7 cellular contexts compared by ENCODE assay signal in the genomic region with DNA sequence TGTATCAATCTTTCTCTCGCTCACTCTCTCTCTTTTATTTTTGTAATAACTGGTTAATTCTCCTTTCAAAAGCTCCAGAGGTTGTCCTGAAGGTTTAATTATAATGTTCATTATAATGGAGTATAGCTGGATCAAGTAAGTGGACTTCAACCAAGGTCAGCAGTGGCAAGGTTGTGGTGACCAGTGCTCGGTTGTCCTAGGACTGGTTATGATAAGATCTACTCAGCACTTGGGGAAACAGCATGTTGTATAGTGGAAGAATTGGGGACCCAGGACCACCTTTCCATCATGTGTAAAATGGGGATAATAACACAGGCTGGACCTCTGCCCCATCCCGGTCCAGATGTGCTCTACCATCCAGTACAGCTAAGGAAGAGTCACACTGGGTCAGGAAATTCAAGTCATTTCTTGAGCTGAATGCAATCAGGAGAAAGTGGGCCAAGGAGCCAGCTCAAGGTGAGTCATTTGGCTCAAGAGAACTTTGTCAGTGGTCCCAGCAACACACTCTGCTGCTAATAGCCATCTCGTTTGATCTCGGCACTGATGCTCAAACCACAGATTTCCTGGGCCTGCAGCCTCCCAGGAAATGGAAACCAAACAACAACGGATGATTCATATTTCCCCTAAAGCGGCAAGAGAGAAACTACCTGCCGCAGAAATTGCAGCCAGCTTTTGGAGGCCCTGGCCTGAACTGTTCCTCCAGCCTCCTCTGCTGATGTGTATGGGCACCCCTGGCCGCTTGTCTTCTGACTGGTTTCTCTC.
DNase-seq lines count a peak whose midpoint lies in the region; ATAC-seq lines count a peak whose summit lies in the region.

No MANE protein-coding gene starts in this region.

- ATAC-seq in GM18907 (IDR thresholded peaks at IDR 0.05; ENCODE audit: unreplicated experiment) (peak; percentile 93), HG03060 (IDR thresholded peaks at IDR 0.05; ENCODE audit: low read depth, unreplicated experiment) (peak; percentile 78)

- H3K4me1 ChIP-seq in adipocyte (ENCODE audit: control insufficient read depth, insufficient read depth, low read length) = peaks cover 9% of the 10 kb centered on the region

- no peaks in the 10 kb centered on the region for H3K36me3 ChIP-seq in adipocyte (ENCODE audit: control insufficient read depth, insufficient read depth, low read length, severe bottlenecking)

- no peaks in the 10 kb centered on the region for H3K27me3 ChIP-seq in adipocyte (replicated peaks; ENCODE audit: control insufficient read depth, insufficient read depth, low read length)

- DNase-seq in SW 1271 (lab: John Stamatoyannopoulos, UW) = peak; percentile 92 to 98
- peak; percentile 60 for DNase-seq in adipocyte (ENCODE audit: low read depth)
- DNase-seq in stimulated activated CD4-positive, alpha-beta T cell treated with anti-CD3 and anti-CD28 coated beads, Interleukin-1b, Interleukin-23, amount 100 ng/mL, for 24 hours (ENCODE audit: low read depth in 4 of 4, low spot score in 1 of 4) = peak; percentile 16 to 57 (median 33)
- DNase-seq in NOMO-1 treated with DMSO at 0.1 percent for 48 hours (lab: John Stamatoyannopoulos, UW; ENCODE audit: unreplicated experiment) = no peak
- DNase-seq in DMS53 (lab: John Stamatoyannopoulos, UW) = no peak

- H3K9me3 ChIP-seq in adipocyte (ENCODE audit: control insufficient read depth, low read length) = no peaks in the 10 kb centered on the region

- H3K4me3 ChIP-seq in adipocyte (ENCODE audit: low read length) = no peak overlapping the region

- no peak overlapping the region for H3K9ac ChIP-seq in adipocyte (ENCODE audit: low read length)

Comparison
In these comparisons a context has a peak if more than half of its experiments do, and no peak if none do; other contexts are left out.
1. DNase-seq: peak in SW 1271 (2 of 2), adipocyte (single experiment) and stimulated activated CD4-positive, alpha-beta T cell treated with anti-CD3 and anti-CD28 coated beads, Interleukin-1b, Interleukin-23, amount 100 ng/mL, for 24 hours (4 of 4); none in NOMO-1 treated with DMSO at 0.1 percent for 48 hours (single experiment) and DMS53 (single experiment).